In the genomic region with DNA sequence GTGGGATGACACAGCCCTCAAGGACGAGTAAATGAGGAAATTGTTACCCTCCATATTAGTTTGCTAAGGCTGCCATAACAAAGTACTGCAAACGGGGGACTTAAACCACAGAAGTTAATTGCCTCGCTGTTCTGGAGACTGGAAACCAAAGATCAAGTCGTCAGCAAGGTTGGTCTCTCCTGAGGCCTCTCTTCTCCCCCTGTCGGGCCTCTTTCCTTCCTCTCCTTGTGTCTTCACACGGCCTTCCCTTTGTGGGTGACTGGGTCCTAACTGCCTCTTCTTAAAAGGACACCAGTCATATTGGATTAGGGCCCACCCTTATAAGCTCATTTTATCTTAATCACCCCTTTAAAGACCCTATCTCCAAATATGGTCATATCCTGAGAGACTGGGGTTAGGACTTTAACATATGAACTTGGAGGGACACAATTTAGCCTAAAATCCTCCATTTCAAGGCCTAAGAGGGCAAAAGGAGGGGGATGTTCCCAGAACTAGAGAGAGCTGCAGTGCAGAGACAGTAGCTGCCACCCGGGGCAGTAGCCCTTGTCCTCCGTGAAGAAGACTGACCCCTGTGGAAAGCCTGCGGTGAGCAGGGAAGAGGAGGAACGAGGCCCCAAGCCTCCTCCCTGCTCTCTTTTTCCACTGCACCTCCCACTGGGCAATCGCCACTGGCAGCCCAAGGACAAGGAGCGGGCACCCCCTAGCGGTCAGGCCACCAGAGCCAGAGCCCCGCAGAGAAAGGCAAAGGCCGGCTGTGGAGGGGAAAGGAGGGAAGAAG, we compare ENCODE assay signal across 8 cellular contexts. TPM values are rescaled to one million over a fixed set of nuclear protein-coding genes. Genes with fewer than 3 reads are reported as not detected.
DNase-seq lines count a peak whose midpoint lies in the region; ATAC-seq and TF ChIP-seq lines count a peak whose summit lies in the region.

No MANE protein-coding gene starts in this region.

- no peak overlapping the region for H3K4me3 Mint-ChIP-seq in CD8-positive, alpha-beta memory T cell

- TF ChIP-seq CTCF in neutrophil (IDR thresholded peaks at IDR 0.05): peak; percentile 46

- ATAC-seq in GM19455 (IDR thresholded peaks at IDR 0.05; ENCODE audit: unreplicated experiment) (peak; percentile 98), HG03521 (IDR thresholded peaks at IDR 0.05; ENCODE audit: unreplicated experiment) (peak; percentile 87)

- CTCF ChIA-PET in CD8-positive, alpha-beta memory T cell (lab: Charles Lee): interaction anchor here (1.4 kb wide), 1 partner anchor 44 kb away, joined by 3 read pairs; no protein-coding TSS in a partner anchor

- H3K4me1 ChIP-seq in CD8-positive, alpha-beta memory T cell (ENCODE audit: insufficient read depth, low read length): no peaks in the 10 kb centered on the region
- H3K4me1 ChIP-seq in neutrophil (ENCODE audit: control insufficient read depth in 1 of 2, insufficient read depth in 1 of 2, low read depth in 1 of 2, low read length in 1 of 2): peaks cover 11 to 20% of the 10 kb centered on the region in 2 experiments

- H3K4me3 ChIP-seq in CD8-positive, alpha-beta memory T cell (ENCODE audit: low read length): no peak overlapping the region
- H3K4me3 ChIP-seq in neutrophil (ENCODE audit: low read depth in 1 of 2, low read length in 1 of 2): no peak overlapping the region

- peaks cover 4% of the 10 kb centered on the region for H3K27me3 ChIP-seq in CD8-positive, alpha-beta memory T cell (ENCODE audit: insufficient read depth, low read length, poor library complexity, severe bottlenecking)
- H3K27me3 ChIP-seq in neutrophil: no peaks in the 10 kb centered on the region

- no peaks in the 10 kb centered on the region for H3K9me3 ChIP-seq in CD8-positive, alpha-beta memory T cell (ENCODE audit: low read length)
- no peaks in the 10 kb centered on the region for H3K9me3 ChIP-seq in neutrophil

- H3K9me3 Mint-ChIP-seq in CD8-positive, alpha-beta memory T cell: peaks cover 0 to 2% (median 0%) of the 10 kb centered on the region in 5 donors

- H3K27ac ChIP-seq in CD8-positive, alpha-beta memory T cell (ENCODE audit: low read depth, low read length): no peak overlapping the region
- H3K27ac ChIP-seq in neutrophil: no peak overlapping the region
- no peak overlapping the region for H3K27ac ChIP-seq in substantia nigra (ENCODE audit: low read depth, low read length, poor library complexity, severe bottlenecking)

- no peaks in the 10 kb centered on the region for H3K36me3 Mint-ChIP-seq in CD8-positive, alpha-beta memory T cell

- peak; percentile 10 to 60 (median 31) for DNase-seq in CD8-positive, alpha-beta memory T cell
- DNase-seq in OCI-M1 (lab: John Stamatoyannopoulos, UW) (peak; percentile 86), fibroblast of the conjunctiva (ENCODE audit: low read depth) (peak; percentile 36), substantia nigra (lab: John Stamatoyannopoulos, UW) (peak in 48 of 49 donors; percentile 12 to 83 (median 68))
- peak; percentile 79 to 83 for DNase-seq in activated T-cell treated with anti-CD3 and anti-CD28 coated beads, Interleukin-2, amount 50 U/mL, for 48 hours

- peaks cover 0 to 4% (median 4%) of the 10 kb centered on the region in 3 donors for H3K4me1 Mint-ChIP-seq in CD8-positive, alpha-beta memory T cell

- H3K36me3 ChIP-seq in CD8-positive, alpha-beta memory T cell (ENCODE audit: insufficient read depth, low read length): no peaks in the 10 kb centered on the region
- H3K36me3 ChIP-seq in neutrophil: no peaks in the 10 kb centered on the region

- H3K27me3 Mint-ChIP-seq in CD8-positive, alpha-beta memory T cell: peaks cover 32 to 54% of the 10 kb centered on the region in 2 donors

- H3K27ac Mint-ChIP-seq in CD8-positive, alpha-beta memory T cell: no peak overlapping the region

- POLR2A ChIA-PET in CD8-positive, alpha-beta memory T cell (lab: Charles Lee): no interaction called here

RNA-seq across cellular contexts. Expression of a gene that starts 35.0 kb away (rescaled TPM):
- not detected for total RNA-seq in CD8-positive, alpha-beta memory T cell
- polyA plus RNA-seq in CD8-positive, alpha-beta memory T cell: not detected

RNA-seq across cellular contexts. Expression of a gene that starts 52.9 kb away (rescaled TPM):
- total RNA-seq in CD8-positive, alpha-beta memory T cell: 10 to 100 TPM; 20.4 to 21.3 TPM
- polyA plus RNA-seq in CD8-positive, alpha-beta memory T cell: 12.3 TPM

RNA-seq across cellular contexts. Expression of a gene that starts 53.0 kb away (rescaled TPM):
- total RNA-seq in CD8-positive, alpha-beta memory T cell: 10 to 100 TPM; 45.5 to 50.5 TPM
- polyA plus RNA-seq in CD8-positive, alpha-beta memory T cell: 36.8 TPM

Comparison
In these comparisons a context has a peak if more than half of its experiments do, and no peak if none do; other contexts are left out.
1. DNase-seq: peak in every context shown above with its lines; median percentile 86 in OCI-M1; 81 in activated T-cell treated with anti-CD3 and anti-CD28 coated beads, Interleukin-2, amount 50 U/mL, for 48 hours; 68 in substantia nigra; 36 in fibroblast of the conjunctiva; 31 in CD8-positive, alpha-beta memory T cell.